ENCODE assay signal across 1 cellular context in the genomic region with DNA sequence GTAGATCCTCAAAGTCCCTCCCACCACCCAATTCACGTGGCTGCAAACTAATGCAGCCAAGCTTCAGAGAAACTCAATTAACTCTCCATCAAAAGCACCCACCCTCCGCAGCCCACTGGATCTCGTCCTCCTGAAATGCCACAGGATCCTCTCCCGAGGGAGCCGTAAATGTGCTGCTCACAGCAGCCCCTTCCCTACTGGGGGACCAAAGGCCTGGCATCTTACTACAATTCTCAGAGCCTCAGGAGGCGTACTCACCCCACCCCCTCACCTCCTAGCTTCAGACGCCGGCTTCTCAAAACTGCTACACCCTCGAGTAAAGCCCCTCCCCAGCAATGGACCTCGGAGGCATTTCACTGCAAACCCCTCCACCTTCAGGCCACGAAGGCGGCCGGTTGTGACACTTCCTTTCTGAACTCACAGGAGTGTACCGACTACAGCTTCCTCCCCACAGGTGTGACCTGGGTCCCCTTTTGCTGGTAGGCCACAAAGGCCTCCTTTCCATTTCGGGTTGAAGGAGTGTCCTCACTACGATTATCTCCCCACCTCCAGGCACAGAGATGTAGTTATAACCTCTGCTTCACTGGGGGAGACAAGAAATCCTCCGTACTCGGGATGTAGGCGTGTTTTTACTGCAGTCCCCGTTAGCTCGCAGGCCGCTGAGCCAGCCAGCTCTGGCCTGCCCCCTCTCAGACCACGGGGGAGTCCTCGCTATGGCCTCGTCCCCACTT.
TF ChIP-seq lines count a peak whose summit lies in the region.

No MANE protein-coding gene starts in this region.

TF ChIP-seq in HCT116, 20 proteins besides CTCF, POLR2A, EP300 and RAD21 (continued from another document):
- TF ChIP-seq YY1 (IDR thresholded peaks at IDR 0.05; ENCODE audit: extremely low read depth, insufficient replicate concordance, low read depth, low read length) (no peak), POLR2AphosphoS5 (IDR thresholded peaks at IDR 0.05; ENCODE audit: low read depth, low read length) (peak; percentile 44; the same call in 1 of the 2 replicates), SP1 (IDR thresholded peaks at IDR 0.05; ENCODE audit: low read depth) (no peak)
- TF ChIP-seq, protein P1, sequence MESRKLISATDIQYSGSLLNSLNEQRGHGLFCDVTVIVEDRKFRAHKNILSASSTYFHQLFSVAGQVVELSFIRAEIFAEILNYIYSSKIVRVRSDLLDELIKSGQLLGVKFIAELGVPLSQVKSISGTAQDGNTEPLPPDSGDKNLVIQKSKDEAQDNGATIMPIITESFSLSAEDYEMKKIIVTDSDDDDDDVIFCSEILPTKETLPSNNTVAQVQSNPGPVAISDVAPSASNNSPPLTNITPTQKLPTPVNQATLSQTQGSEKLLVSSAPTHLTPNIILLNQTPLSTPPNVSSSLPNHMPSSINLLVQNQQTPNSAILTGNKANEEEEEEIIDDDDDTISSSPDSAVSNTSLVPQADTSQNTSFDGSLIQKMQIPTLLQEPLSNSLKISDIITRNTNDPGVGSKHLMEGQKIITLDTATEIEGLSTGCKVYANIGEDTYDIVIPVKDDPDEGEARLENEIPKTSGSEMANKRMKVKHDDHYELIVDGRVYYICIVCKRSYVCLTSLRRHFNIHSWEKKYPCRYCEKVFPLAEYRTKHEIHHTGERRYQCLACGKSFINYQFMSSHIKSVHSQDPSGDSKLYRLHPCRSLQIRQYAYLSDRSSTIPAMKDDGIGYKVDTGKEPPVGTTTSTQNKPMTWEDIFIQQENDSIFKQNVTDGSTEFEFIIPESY (IDR thresholded peaks at IDR 0.05; ENCODE audit: extremely low read depth, insufficient replicate concordance, low read length): no peak
